1 cellular context compared by ENCODE assay signal in the genomic region with DNA sequence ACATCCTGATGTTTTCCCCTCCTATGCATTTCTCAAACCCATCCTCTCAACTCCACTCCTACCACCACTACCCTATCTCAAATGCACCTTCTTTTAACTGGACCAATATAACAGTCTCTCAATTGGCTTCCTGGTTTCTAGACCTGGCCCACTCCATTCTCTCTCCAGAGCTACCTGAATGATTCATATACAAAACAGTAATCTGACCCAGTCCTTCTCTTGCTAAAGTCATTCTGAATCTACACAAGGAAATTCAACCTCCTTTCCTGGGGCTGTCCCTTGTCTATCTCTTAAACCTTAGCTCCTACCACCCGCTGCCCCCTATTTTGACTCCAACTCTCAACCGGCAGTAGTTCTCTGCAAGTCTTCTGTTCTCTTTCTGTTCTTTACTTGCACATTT.
TF ChIP-seq lines count a peak whose summit lies in the region.

No MANE protein-coding gene starts in this region.

TF ChIP-seq in IMR-90, 13 proteins besides CTCF, POLR2A, EP300 and RAD21 (continued from another document):
- TF ChIP-seq, protein P1, sequence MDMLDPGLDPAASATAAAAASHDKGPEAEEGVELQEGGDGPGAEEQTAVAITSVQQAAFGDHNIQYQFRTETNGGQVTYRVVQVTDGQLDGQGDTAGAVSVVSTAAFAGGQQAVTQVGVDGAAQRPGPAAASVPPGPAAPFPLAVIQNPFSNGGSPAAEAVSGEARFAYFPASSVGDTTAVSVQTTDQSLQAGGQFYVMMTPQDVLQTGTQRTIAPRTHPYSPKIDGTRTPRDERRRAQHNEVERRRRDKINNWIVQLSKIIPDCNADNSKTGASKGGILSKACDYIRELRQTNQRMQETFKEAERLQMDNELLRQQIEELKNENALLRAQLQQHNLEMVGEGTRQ (IDR thresholded peaks at IDR 0.05; ENCODE audit: low read depth, low read length): no peak
- no peak for TF ChIP-seq MAZ (IDR thresholded peaks at IDR 0.05; ENCODE audit: borderline replicate concordance, low read depth, low read length)
- no peak for TF ChIP-seq RCOR1 (IDR thresholded peaks at IDR 0.05; ENCODE audit: insufficient replicate concordance, low read length)
- TF ChIP-seq, protein P2, sequence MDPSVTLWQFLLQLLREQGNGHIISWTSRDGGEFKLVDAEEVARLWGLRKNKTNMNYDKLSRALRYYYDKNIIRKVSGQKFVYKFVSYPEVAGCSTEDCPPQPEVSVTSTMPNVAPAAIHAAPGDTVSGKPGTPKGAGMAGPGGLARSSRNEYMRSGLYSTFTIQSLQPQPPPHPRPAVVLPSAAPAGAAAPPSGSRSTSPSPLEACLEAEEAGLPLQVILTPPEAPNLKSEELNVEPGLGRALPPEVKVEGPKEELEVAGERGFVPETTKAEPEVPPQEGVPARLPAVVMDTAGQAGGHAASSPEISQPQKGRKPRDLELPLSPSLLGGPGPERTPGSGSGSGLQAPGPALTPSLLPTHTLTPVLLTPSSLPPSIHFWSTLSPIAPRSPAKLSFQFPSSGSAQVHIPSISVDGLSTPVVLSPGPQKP (IDR thresholded peaks at IDR 0.05; ENCODE audit: borderline replicate concordance, low read depth, low read length): no peak
- TF ChIP-seq RFX5 (IDR thresholded peaks at IDR 0.05; ENCODE audit: low read depth, low read length): no peak
- no peak for TF ChIP-seq NFE2L2 (IDR thresholded peaks at IDR 0.05; ENCODE audit: low read depth, low read length)
